In the genomic region with DNA sequence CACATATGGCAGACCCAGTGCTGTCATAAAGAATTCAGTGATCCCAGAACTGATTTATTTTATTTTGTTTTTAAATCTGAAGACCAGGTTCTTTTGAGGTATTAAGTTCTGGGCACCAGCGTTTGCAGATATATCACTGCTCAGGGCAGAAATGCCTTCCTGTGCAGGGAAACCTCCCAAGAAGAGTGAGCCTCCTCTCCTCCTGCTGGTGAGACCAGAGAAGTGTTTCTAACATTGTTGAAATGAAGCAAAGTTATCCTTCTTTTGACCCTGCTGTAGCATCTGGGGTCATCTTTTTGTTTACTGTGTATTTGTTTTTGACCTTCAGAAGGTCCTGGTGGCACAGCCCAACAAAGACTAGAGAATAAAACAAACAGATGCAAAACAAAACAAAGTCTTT, we compare ENCODE assay signal across 10 cellular contexts.
A peak's percentile ranks its signal among the peaks of the same experiment; 100 is the strongest.
DNase-seq lines count a peak whose midpoint lies in the region; ATAC-seq and TF ChIP-seq lines count a peak whose summit lies in the region.
"Had no signal": no experiment of that assay in that cellular context is flagged by ENCODE, and none has a peak within 500 bp of the region (broad histone marks: within the 10 kb centered on the region; RNA-seq: fewer than 3 reads in every experiment).

No MANE protein-coding gene starts in this region.

- H2BK5ac ChIP-seq in H9 (ENCODE audit: insufficient read length, low read length) = no peak overlapping the region

- H3K4me1 Mint-ChIP-seq in H9 = no peaks in the 10 kb centered on the region; a peak in 2 of 4 replicates

- H3K27ac ChIP-seq in H9 (ENCODE audit: insufficient read length, low read depth, low read length) = no peak overlapping the region

- H3T11ph ChIP-seq in H9 (ENCODE audit: low read length) = no peak overlapping the region

- no peak overlapping the region for H3K9ac ChIP-seq in H9 (ENCODE audit: extremely low read depth, insufficient read length, low read length)

- no peak overlapping the region for H3K4me2 ChIP-seq in H9 (ENCODE audit: insufficient read depth, insufficient read length, low read length)

- H3K18ac ChIP-seq in H9 (ENCODE audit: insufficient read length, low read depth, low read length) = no peak overlapping the region

- no peak overlapping the region for H2BK20ac ChIP-seq in H9 (ENCODE audit: low read depth, low read length, poor library complexity, severe bottlenecking)

- no peak overlapping the region for H3K14ac ChIP-seq in H9 (ENCODE audit: insufficient read depth, low read length)

- H3K4ac ChIP-seq in H9 (ENCODE audit: low read depth, low read length) = no peak overlapping the region

- no peaks in the 10 kb centered on the region for H3K27me3 ChIP-seq in H9 (ENCODE audit: insufficient read depth, low read length)

- H4K91ac ChIP-seq in H9 (ENCODE audit: insufficient read length, low read depth, low read length) = no peak overlapping the region

- no peaks in the 10 kb centered on the region for H3K23me2 ChIP-seq in H9 (ENCODE audit: insufficient read length, low read depth, low read length, poor library complexity, severe bottlenecking)

- H2BK120ac ChIP-seq in H9 (ENCODE audit: low read depth, low read length, poor library complexity, severe bottlenecking) = no peak overlapping the region

- H4K8ac ChIP-seq in H9 (replicated peaks; ENCODE audit: insufficient read length, low read depth, low read length) = no peak overlapping the region

- no peak for TF ChIP-seq POLR2A in lower leg skin (IDR thresholded peaks at IDR 0.05)

- no peak overlapping the region for H2BK15ac ChIP-seq in H9 (ENCODE audit: low read depth, low read length)

- no peaks in the 10 kb centered on the region for H3K9me3 Mint-ChIP-seq in H9

- H3K56ac ChIP-seq in H9 (ENCODE audit: insufficient read length, low read depth, low read length) = no peak overlapping the region

- no peaks in the 10 kb centered on the region for H3K4me1 ChIP-seq in H9 (ENCODE audit: insufficient read depth, low read length)

- ATAC-seq in SK-N-SH treated with all-trans-retinoic acid at 6 μM for 48 hours = peak; percentile 43; the same call in 1 of the 3 replicates
- no peak for ATAC-seq in HG03045 (IDR thresholded peaks at IDR 0.05; ENCODE audit: unreplicated experiment)
- ATAC-seq in omental fat pad (ENCODE audit: low FRiP score) = no peak

- H3K23ac ChIP-seq in H9 (ENCODE audit: insufficient read length, low read depth, low read length) = no peak overlapping the region

- H4K20me1 ChIP-seq in H9 (ENCODE audit: control insufficient read depth, insufficient read depth, insufficient read length) = no peaks in the 10 kb centered on the region

- H4K5ac ChIP-seq in H9 (ENCODE audit: insufficient read length, low read depth, low read length) = no peak overlapping the region

- DNase-seq in AG10803 (ENCODE audit: low read depth) (no peak), H9 (peak; percentile 38), iris pigment epithelial cell (ENCODE audit: low read depth) (peak; percentile 7), omental fat pad (ENCODE audit: low spot score) (no peak), glomerular visceral epithelial cell (ENCODE audit: extremely low spot score) (no peak), lower leg skin (ENCODE audit: low spot score in 2 of 2) (no peak)
- DNase-seq: aorta, Karpas-422 had no signal

- H2BK12ac ChIP-seq in H9 (ENCODE audit: insufficient read length, low read depth, low read length) = no peak overlapping the region

- H3K4me3 ChIP-seq in AG10803 (ENCODE audit: low read length) = no peak overlapping the region
- H3K4me3 ChIP-seq in lower leg skin (ENCODE audit: low read depth, poor library complexity, severe bottlenecking) = no peak overlapping the region

- no peak overlapping the region for H3K4me3 Mint-ChIP-seq in H9

- intact Hi-C loops in lower leg skin (cut with DNase I; ENCODE audit: low total_unique reads) = no loop called here

- no peak overlapping the region for H2AFZ ChIP-seq in H9 (ENCODE audit: low read length)

- no peak overlapping the region; a peak in 1 of 7 replicates for H3K27ac Mint-ChIP-seq in H9

- TF ChIP-seq CTCF in AG10803 (conservative IDR thresholded peaks at IDR 0.05; ENCODE audit: low read length) = peak; percentile 44
- TF ChIP-seq CTCF in H9 (conservative IDR thresholded peaks at IDR 0.05) = peak; percentile 77
- TF ChIP-seq CTCF in omental fat pad (IDR thresholded peaks at IDR 0.05) = no peak
- no peak for TF ChIP-seq CTCF in lower leg skin (IDR thresholded peaks at IDR 0.05)

- WGBS in H9 (ENCODE audit: extremely low coverage, insufficient read length, low lambda C conversion rate) = no CpG with 5 or more reads among the region's 1 CpG
- WGBS in lower leg skin, 2 donors = 23 to 24% methylated on average over 1 of the region's 1 CpG

- no peaks in the 10 kb centered on the region for H3K79me1 ChIP-seq in H9 (ENCODE audit: insufficient read depth, low read depth, low read length, poor library complexity, severe bottlenecking)

- H2AK5ac ChIP-seq in H9 (ENCODE audit: insufficient read length, low read length) = no peak overlapping the region

- H3K9me3 ChIP-seq in H9 (ENCODE audit: control insufficient read depth, low read depth, low read length) = no peaks in the 10 kb centered on the region

- no peaks in the 10 kb centered on the region; a peak in 1 of 7 replicates for H3K36me3 Mint-ChIP-seq in H9 (ENCODE audit: insufficient read depth in 1 of 3, low read depth in 3 of 3)

- H3K27me3 Mint-ChIP-seq in H9 (ENCODE audit: low read depth) = peaks cover 4% of the 10 kb centered on the region; the same call in 1 of the 2 replicates

- H3K79me2 ChIP-seq in H9 (ENCODE audit: insufficient read depth, low read length) = no peaks in the 10 kb centered on the region

TF ChIP-seq in SK-N-SH treated with all-trans-retinoic acid at 6 μM for 48 hours, 23 proteins besides CTCF, POLR2A, EP300 and RAD21:
- no peak for TF ChIP-seq TOX (CRISPR knock-in tag; IDR thresholded peaks at IDR 0.05; ENCODE audit: borderline replicate concordance)
- TF ChIP-seq, protein P1, sequence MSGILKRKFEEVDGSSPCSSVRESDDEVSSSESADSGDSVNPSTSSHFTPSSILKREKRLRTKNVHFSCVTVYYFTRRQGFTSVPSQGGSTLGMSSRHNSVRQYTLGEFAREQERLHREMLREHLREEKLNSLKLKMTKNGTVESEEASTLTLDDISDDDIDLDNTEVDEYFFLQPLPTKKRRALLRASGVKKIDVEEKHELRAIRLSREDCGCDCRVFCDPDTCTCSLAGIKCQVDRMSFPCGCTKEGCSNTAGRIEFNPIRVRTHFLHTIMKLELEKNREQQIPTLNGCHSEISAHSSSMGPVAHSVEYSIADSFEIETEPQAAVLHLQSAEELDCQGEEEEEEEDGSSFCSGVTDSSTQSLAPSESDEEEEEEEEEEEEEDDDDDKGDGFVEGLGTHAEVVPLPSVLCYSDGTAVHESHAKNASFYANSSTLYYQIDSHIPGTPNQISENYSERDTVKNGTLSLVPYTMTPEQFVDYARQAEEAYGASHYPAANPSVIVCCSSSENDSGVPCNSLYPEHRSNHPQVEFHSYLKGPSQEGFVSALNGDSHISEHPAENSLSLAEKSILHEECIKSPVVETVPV (CRISPR knock-in tag; IDR thresholded peaks at IDR 0.05) = no peak
- no peak for TF ChIP-seq OSR1 (CRISPR knock-in tag; IDR thresholded peaks at IDR 0.05)
- no peak for TF ChIP-seq ZNF8 (CRISPR knock-in tag; IDR thresholded peaks at IDR 0.05)
- no peak for TF ChIP-seq ZFP30 (CRISPR knock-in tag; IDR thresholded peaks at IDR 0.05)
- no peak for TF ChIP-seq BACH2 (CRISPR knock-in tag; IDR thresholded peaks at IDR 0.05; ENCODE audit: borderline replicate concordance)
- no peak for TF ChIP-seq PPARA (CRISPR knock-in tag; IDR thresholded peaks at IDR 0.05; ENCODE audit: borderline replicate concordance)
- no peak for TF ChIP-seq POU6F1 (CRISPR knock-in tag; IDR thresholded peaks at IDR 0.05; ENCODE audit: borderline replicate concordance, low read depth)
- no peak for TF ChIP-seq ESRRG (CRISPR knock-in tag; IDR thresholded peaks at IDR 0.05)
- no peak for TF ChIP-seq RARB (CRISPR knock-in tag; IDR thresholded peaks at IDR 0.05)
- TF ChIP-seq ISL1 (CRISPR knock-in tag; IDR thresholded peaks at IDR 0.05) = no peak
- no peak for TF ChIP-seq SNAI2 (CRISPR knock-in tag; IDR thresholded peaks at IDR 0.05)
- TF ChIP-seq, protein P2, sequence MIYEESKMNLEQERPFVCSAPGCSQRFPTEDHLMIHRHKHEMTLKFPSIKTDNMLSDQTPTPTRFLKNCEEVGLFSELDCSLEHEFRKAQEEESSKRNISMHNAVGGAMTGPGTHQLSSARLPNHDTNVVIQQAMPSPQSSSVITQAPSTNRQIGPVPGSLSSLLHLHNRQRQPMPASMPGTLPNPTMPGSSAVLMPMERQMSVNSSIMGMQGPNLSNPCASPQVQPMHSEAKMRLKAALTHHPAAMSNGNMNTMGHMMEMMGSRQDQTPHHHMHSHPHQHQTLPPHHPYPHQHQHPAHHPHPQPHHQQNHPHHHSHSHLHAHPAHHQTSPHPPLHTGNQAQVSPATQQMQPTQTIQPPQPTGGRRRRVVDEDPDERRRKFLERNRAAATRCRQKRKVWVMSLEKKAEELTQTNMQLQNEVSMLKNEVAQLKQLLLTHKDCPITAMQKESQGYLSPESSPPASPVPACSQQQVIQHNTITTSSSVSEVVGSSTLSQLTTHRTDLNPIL (CRISPR knock-in tag; IDR thresholded peaks at IDR 0.05; ENCODE audit: low read depth) = no peak

Comparison
In these comparisons a context has a peak if more than half of its experiments do, and no peak if none do; other contexts are left out.
1. DNase-seq: peak in H9 (single experiment) and iris pigment epithelial cell (single experiment); none in AG10803 (single experiment), omental fat pad (single experiment), glomerular visceral epithelial cell (single experiment) and lower leg skin (0 of 2).
2. CTCF ChIP-seq: peak in AG10803 (single experiment) and H9 (single experiment); none in omental fat pad (0 of 3) and lower leg skin (0 of 3).